In the genomic region with DNA sequence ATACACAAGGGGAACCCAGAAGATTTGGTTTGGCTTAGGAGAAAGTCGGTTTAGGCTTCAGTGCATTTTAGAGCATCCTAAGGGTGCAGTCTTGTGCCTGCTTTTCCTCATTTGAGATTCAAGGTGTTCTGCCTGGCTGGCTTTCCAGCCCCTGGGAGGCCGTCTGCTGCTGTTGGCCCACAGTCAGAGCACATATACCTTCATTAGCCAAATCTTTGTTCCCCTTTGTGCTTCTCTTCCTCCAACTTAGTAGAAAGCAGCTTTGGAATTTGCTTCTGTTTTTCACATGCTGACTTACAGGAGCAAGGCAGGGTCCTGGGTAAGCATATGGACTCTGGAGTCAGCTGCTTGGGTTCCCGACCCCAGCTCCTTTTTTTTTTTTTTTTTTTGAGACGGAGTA, we compare ENCODE assay signal across 2 cellular contexts.
TF ChIP-seq lines count a peak whose summit lies in the region.

No MANE protein-coding gene starts in this region.

TF ChIP-seq in GM23338, 12 proteins besides CTCF, POLR2A, EP300 and RAD21 (continued from another document):
- TF ChIP-seq, protein P1, sequence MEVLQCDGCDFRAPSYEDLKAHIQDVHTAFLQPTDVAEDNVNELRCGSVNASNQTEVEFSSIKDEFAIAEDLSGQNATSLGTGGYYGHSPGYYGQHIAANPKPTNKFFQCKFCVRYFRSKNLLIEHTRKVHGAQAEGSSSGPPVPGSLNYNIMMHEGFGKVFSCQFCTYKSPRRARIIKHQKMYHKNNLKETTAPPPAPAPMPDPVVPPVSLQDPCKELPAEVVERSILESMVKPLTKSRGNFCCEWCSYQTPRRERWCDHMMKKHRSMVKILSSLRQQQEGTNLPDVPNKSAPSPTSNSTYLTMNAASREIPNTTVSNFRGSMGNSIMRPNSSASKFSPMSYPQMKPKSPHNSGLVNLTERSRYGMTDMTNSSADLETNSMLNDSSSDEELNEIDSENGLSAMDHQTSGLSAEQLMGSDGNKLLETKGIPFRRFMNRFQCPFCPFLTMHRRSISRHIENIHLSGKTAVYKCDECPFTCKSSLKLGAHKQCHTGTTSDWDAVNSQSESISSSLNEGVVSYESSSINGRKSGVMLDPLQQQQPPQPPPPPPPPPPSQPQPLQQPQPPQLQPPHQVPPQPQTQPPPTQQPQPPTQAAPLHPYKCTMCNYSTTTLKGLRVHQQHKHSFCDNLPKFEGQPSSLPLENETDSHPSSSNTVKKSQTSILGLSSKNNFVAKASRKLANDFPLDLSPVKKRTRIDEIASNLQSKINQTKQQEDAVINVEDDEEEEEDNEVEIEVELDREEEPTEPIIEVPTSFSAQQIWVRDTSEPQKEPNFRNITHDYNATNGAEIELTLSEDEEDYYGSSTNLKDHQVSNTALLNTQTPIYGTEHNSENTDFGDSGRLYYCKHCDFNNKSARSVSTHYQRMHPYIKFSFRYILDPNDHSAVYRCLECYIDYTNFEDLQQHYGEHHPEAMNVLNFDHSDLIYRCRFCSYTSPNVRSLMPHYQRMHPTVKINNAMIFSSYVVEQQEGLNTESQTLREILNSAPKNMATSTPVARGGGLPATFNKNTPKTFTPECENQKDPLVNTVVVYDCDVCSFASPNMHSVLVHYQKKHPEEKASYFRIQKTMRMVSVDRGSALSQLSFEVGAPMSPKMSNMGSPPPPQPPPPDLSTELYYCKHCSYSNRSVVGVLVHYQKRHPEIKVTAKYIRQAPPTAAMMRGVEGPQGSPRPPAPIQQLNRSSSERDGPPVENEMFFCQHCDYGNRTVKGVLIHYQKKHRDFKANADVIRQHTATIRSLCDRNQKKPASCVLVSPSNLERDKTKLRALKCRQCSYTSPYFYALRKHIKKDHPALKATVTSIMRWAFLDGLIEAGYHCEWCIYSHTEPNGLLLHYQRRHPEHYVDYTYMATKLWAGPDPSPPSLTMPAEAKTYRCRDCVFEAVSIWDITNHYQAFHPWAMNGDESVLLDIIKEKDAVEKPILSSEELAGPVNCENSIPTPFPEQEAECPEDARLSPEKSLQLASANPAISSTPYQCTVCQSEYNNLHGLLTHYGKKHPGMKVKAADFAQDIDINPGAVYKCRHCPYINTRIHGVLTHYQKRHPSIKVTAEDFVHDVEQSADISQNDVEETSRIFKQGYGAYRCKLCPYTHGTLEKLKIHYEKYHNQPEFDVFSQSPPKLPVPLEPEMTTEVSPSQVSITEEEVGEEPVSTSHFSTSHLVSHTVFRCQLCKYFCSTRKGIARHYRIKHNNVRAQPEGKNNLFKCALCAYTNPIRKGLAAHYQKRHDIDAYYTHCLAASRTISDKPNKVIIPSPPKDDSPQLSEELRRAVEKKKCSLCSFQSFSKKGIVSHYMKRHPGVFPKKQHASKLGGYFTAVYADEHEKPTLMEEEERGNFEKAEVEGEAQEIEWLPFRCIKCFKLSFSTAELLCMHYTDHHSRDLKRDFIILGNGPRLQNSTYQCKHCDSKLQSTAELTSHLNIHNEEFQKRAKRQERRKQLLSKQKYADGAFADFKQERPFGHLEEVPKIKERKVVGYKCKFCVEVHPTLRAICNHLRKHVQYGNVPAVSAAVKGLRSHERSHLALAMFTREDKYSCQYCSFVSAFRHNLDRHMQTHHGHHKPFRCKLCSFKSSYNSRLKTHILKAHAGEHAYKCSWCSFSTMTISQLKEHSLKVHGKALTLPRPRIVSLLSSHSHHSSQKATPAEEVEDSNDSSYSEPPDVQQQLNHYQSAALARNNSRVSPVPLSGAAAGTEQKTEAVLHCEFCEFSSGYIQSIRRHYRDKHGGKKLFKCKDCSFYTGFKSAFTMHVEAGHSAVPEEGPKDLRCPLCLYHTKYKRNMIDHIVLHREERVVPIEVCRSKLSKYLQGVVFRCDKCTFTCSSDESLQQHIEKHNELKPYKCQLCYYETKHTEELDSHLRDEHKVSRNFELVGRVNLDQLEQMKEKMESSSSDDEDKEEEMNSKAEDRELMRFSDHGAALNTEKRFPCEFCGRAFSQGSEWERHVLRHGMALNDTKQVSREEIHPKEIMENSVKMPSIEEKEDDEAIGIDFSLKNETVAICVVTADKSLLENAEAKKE (CRISPR knock-in tag; IDR thresholded peaks at IDR 0.05): no peak
- TF ChIP-seq POLR2AphosphoS5 (IDR thresholded peaks at IDR 0.05; ENCODE audit: low read depth): no peak
- TF ChIP-seq ZNF114 (CRISPR knock-in tag; IDR thresholded peaks at IDR 0.05): no peak
- no peak for TF ChIP-seq EZH2phosphoT487 (IDR thresholded peaks at IDR 0.05; ENCODE audit: unreplicated experiment)
- no peak for TF ChIP-seq JUNB (IDR thresholded peaks at IDR 0.05; ENCODE audit: unreplicated experiment)
- no peak for TF ChIP-seq EZH2 (IDR thresholded peaks at IDR 0.05; ENCODE audit: low read depth, unreplicated experiment)
TF ChIP-seq in GM23338: peak in this region for 0.

TF ChIP-seq in WTC11, 78 proteins besides CTCF, POLR2A, EP300 and RAD21 (continued from another document):
- TF ChIP-seq, protein P2, sequence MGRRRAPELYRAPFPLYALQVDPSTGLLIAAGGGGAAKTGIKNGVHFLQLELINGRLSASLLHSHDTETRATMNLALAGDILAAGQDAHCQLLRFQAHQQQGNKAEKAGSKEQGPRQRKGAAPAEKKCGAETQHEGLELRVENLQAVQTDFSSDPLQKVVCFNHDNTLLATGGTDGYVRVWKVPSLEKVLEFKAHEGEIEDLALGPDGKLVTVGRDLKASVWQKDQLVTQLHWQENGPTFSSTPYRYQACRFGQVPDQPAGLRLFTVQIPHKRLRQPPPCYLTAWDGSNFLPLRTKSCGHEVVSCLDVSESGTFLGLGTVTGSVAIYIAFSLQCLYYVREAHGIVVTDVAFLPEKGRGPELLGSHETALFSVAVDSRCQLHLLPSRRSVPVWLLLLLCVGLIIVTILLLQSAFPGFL (CRISPR knock-in tag; IDR thresholded peaks at IDR 0.05; ENCODE audit: borderline replicate concordance): no peak
- TF ChIP-seq, protein P3, sequence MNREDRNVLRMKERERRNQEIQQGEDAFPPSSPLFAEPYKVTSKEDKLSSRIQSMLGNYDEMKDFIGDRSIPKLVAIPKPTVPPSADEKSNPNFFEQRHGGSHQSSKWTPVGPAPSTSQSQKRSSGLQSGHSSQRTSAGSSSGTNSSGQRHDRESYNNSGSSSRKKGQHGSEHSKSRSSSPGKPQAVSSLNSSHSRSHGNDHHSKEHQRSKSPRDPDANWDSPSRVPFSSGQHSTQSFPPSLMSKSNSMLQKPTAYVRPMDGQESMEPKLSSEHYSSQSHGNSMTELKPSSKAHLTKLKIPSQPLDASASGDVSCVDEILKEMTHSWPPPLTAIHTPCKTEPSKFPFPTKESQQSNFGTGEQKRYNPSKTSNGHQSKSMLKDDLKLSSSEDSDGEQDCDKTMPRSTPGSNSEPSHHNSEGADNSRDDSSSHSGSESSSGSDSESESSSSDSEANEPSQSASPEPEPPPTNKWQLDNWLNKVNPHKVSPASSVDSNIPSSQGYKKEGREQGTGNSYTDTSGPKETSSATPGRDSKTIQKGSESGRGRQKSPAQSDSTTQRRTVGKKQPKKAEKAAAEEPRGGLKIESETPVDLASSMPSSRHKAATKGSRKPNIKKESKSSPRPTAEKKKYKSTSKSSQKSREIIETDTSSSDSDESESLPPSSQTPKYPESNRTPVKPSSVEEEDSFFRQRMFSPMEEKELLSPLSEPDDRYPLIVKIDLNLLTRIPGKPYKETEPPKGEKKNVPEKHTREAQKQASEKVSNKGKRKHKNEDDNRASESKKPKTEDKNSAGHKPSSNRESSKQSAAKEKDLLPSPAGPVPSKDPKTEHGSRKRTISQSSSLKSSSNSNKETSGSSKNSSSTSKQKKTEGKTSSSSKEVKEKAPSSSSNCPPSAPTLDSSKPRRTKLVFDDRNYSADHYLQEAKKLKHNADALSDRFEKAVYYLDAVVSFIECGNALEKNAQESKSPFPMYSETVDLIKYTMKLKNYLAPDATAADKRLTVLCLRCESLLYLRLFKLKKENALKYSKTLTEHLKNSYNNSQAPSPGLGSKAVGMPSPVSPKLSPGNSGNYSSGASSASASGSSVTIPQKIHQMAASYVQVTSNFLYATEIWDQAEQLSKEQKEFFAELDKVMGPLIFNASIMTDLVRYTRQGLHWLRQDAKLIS (CRISPR knock-in tag; IDR thresholded peaks at IDR 0.05; ENCODE audit: borderline replicate concordance): no peak
- TF ChIP-seq RELA (CRISPR knock-in tag; IDR thresholded peaks at IDR 0.05; ENCODE audit: borderline replicate concordance) (no peak), RORB (CRISPR knock-in tag; IDR thresholded peaks at IDR 0.05) (no peak), KAT7 (CRISPR knock-in tag; IDR thresholded peaks at IDR 0.05; ENCODE audit: borderline replicate concordance) (no peak), FOXJ3 (CRISPR knock-in tag; IDR thresholded peaks at IDR 0.05; ENCODE audit: borderline replicate concordance) (no peak), ZNF219 (CRISPR knock-in tag; IDR thresholded peaks at IDR 0.05; ENCODE audit: borderline replicate concordance) (no peak), FOXP1 (CRISPR knock-in tag; IDR thresholded peaks at IDR 0.05; ENCODE audit: borderline replicate concordance) (no peak), ZNF396 (CRISPR knock-in tag; IDR thresholded peaks at IDR 0.05; ENCODE audit: borderline replicate concordance) (no peak)
- TF ChIP-seq, protein P4, sequence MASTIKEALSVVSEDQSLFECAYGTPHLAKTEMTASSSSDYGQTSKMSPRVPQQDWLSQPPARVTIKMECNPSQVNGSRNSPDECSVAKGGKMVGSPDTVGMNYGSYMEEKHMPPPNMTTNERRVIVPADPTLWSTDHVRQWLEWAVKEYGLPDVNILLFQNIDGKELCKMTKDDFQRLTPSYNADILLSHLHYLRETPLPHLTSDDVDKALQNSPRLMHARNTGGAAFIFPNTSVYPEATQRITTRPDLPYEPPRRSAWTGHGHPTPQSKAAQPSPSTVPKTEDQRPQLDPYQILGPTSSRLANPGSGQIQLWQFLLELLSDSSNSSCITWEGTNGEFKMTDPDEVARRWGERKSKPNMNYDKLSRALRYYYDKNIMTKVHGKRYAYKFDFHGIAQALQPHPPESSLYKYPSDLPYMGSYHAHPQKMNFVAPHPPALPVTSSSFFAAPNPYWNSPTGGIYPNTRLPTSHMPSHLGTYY (CRISPR knock-in tag; IDR thresholded peaks at IDR 0.05): no peak
TF ChIP-seq in WTC11: peak in this region for 0.
